Comparison of ENCODE assay signal across 8 cellular contexts in genomic region chr10:110221721-110222261, GRCh38. TPM values are rescaled to one million over a fixed set of nuclear protein-coding genes. Genes with fewer than 3 reads are reported as not detected.
DNase-seq lines count a peak whose midpoint lies in the region; ATAC-seq, FAIRE-seq and TF ChIP-seq lines count a peak whose summit lies in the region.

No MANE protein-coding gene starts in this region.

- no peak for TF ChIP-seq POLR2A in suprapubic skin (IDR thresholded peaks at IDR 0.05)

- peaks cover 4% of the 10 kb centered on the region for H4K20me1 ChIP-seq in neural cell (ENCODE audit: insufficient read depth)

- H3K4me3 ChIP-seq in BJ (ENCODE audit: low read depth, low read length), result peak overlapping the region; percentile 48
- H3K4me3 ChIP-seq in neural cell (ENCODE audit: low read length), result peak overlapping the region; percentile 52
- peak overlapping the region; percentile 41 for H3K4me3 ChIP-seq in suprapubic skin

- FAIRE-seq in RCC 7860 (lab: Jason Lieb, UNC), result peak; percentile 73

- no peak overlapping the region for H3K9ac ChIP-seq in neural cell (ENCODE audit: low read length)

- POLR2A ChIA-PET in BJ (lab: Charles Lee), result interaction anchor here (0.7 to 1.1 kb wide), 2 partner anchors 13 to 82 kb away, joined by 6 read pairs; no protein-coding TSS in a partner anchor

- peaks cover 44% of the 10 kb centered on the region for H3K4me1 ChIP-seq in suprapubic skin

- H3K36me3 Mint-ChIP-seq in activated T-helper 2 cell treated with anti-CD3 and anti-CD28 coated beads, Interferon-gamma antibody, Interleukin-2, Interleukin-4, amounts not matched to agents 10 μg/mL and 5 μg/mL and 100 μg/mL, durations not matched to agents 14 hours and 24 hours and 36 hours (ENCODE audit: low read depth), result no peaks in the 10 kb centered on the region

- no peaks in the 10 kb centered on the region; the same call in 1 of the 2 replicates for H3K36me3 ChIP-seq in BJ (ENCODE audit: control insufficient read depth, insufficient read depth, low read length)
- H3K36me3 ChIP-seq in neural cell (ENCODE audit: insufficient read depth, low read length), result no peaks in the 10 kb centered on the region
- H3K36me3 ChIP-seq in suprapubic skin, result no peaks in the 10 kb centered on the region

- intact Hi-C loops in activated T-helper 2 cell treated with anti-CD3 and anti-CD28 coated beads, Interferon-gamma antibody, Interleukin-2, Interleukin-4, amounts not matched to agents 10 μg/mL and 5 μg/mL and 100 μg/mL, durations not matched to agents 14 hours and 24 hours and 36 hours (cut with micrococcal nuclease), result loop anchor here (1.0 to 10.0 kb wide), 3 partner anchors 9 to 203 kb away; no protein-coding TSS in a partner anchor

- peaks cover 5% of the 10 kb centered on the region for H3K27me3 Mint-ChIP-seq in activated T-helper 2 cell treated with anti-CD3 and anti-CD28 coated beads, Interferon-gamma antibody, Interleukin-2, Interleukin-4, amounts not matched to agents 10 μg/mL and 5 μg/mL and 100 μg/mL, durations not matched to agents 14 hours and 24 hours and 36 hours (ENCODE audit: low read depth)

- no peaks in the 10 kb centered on the region for H3K9me2 ChIP-seq in neural cell (ENCODE audit: insufficient read depth, low read length)

- H3K4me1 Mint-ChIP-seq in activated T-helper 2 cell treated with anti-CD3 and anti-CD28 coated beads, Interferon-gamma antibody, Interleukin-2, Interleukin-4, amounts not matched to agents 10 μg/mL and 5 μg/mL and 100 μg/mL, durations not matched to agents 14 hours and 24 hours and 36 hours (ENCODE audit: low read depth), result peaks cover 47% of the 10 kb centered on the region

- H3F3A ChIP-seq in neural cell (ENCODE audit: insufficient read depth, low read length, poor library complexity, severe bottlenecking), result no peaks in the 10 kb centered on the region

- TF ChIP-seq EP300 in neural cell (conservative IDR thresholded peaks at IDR 0.05; ENCODE audit: poor library complexity, severe bottlenecking), result no peak
- TF ChIP-seq EP300 in suprapubic skin (IDR thresholded peaks at IDR 0.05), result no peak

- 7% methylated on average over 18 of the region's 20 CpGs for WGBS in suprapubic skin

- peaks cover 49% of the 10 kb centered on the region for H3K79me2 ChIP-seq in neural cell (replicated peaks; ENCODE audit: insufficient read depth, low read length)

- H3K9me3 ChIP-seq in neural cell (ENCODE audit: low read length) (no peaks in the 10 kb centered on the region), suprapubic skin (no peaks in the 10 kb centered on the region)

- CTCF ChIA-PET in BJ (lab: Yijun Ruan, JAX), result interaction anchor here (1.0 to 1.4 kb wide), 6 partner anchors 8 to 338 kb away, joined by 3 to 10 read pairs (median 4); no protein-coding TSS in a partner anchor

- no peaks in the 10 kb centered on the region for H3K27me3 ChIP-seq in BJ (ENCODE audit: control insufficient read depth, insufficient read depth, low read length)
- H3K27me3 ChIP-seq in neural cell (ENCODE audit: insufficient read depth, low read depth, low read length), result no peaks in the 10 kb centered on the region
- no peaks in the 10 kb centered on the region for H3K27me3 ChIP-seq in suprapubic skin

- no peak overlapping the region for H3K27ac ChIP-seq in neural cell (ENCODE audit: low read length)
- H3K27ac ChIP-seq in suprapubic skin, result peak overlapping the region; percentile 62

- H3K27ac Mint-ChIP-seq in activated T-helper 2 cell treated with anti-CD3 and anti-CD28 coated beads, Interferon-gamma antibody, Interleukin-2, Interleukin-4, amounts not matched to agents 10 μg/mL and 5 μg/mL and 100 μg/mL, durations not matched to agents 14 hours and 24 hours and 36 hours, result peak overlapping the region; percentile 77

- peak; percentile 45 for TF ChIP-seq CTCF in BJ (IDR thresholded peaks at IDR 0.05; ENCODE audit: insufficient read depth, low read depth, low read length)
- peak; percentile 15 for TF ChIP-seq CTCF in neural cell (IDR thresholded peaks at IDR 0.05; ENCODE audit: poor library complexity, severe bottlenecking)
- no peak for TF ChIP-seq CTCF in suprapubic skin (IDR thresholded peaks at IDR 0.05)

- H3K9me3 Mint-ChIP-seq in activated T-helper 2 cell treated with anti-CD3 and anti-CD28 coated beads, Interferon-gamma antibody, Interleukin-2, Interleukin-4, amounts not matched to agents 10 μg/mL and 5 μg/mL and 100 μg/mL, durations not matched to agents 14 hours and 24 hours and 36 hours, result no peaks in the 10 kb centered on the region

- no peak overlapping the region for H3K4me2 ChIP-seq in neural cell (ENCODE audit: low read length)

- H2AFZ ChIP-seq in neural cell (ENCODE audit: low read depth, low read length), result no peak overlapping the region

- no peak for TF ChIP-seq RAD21 in neural cell (conservative IDR thresholded peaks at IDR 0.05)

- ATAC-seq in GM19043 (IDR thresholded peaks at IDR 0.05; ENCODE audit: low read depth, unreplicated experiment) (peak; percentile 45), HG03442 (IDR thresholded peaks at IDR 0.05; ENCODE audit: unreplicated experiment) (peak; percentile 61)

- peak; percentile 77 for DNase-seq in BJ (ENCODE audit: low read depth)
- peak; percentile 85 for DNase-seq in RCC 7860 (ENCODE audit: low spot score)
- peak; percentile 72 for DNase-seq in activated T-helper 2 cell treated with anti-CD3 and anti-CD28 coated beads, Interferon-gamma antibody, Interleukin-2, Interleukin-4, amounts not matched to agents 10 μg/mL and 5 μg/mL and 100 μg/mL, durations not matched to agents 14 hours and 24 hours and 36 hours (ENCODE audit: low spot score)
- DNase-seq in fibroblast of peridontal ligament (ENCODE audit: extremely low read depth), result peak; percentile 96
- peak in 1 of 2 donors; percentile 82 for DNase-seq in suprapubic skin (ENCODE audit: low spot score in 2 of 2)

- H3K4me3 Mint-ChIP-seq in activated T-helper 2 cell treated with anti-CD3 and anti-CD28 coated beads, Interferon-gamma antibody, Interleukin-2, Interleukin-4, amounts not matched to agents 10 μg/mL and 5 μg/mL and 100 μg/mL, durations not matched to agents 14 hours and 24 hours and 36 hours (ENCODE audit: low read depth), result peak overlapping the region; percentile 59

TF ChIP-seq in neural cell, 6 proteins besides CTCF, POLR2A, EP300 and RAD21:
- TF ChIP-seq EZH2 (IDR thresholded peaks at IDR 0.05; ENCODE audit: borderline replicate concordance, insufficient read depth, low read length, poor library complexity, severe bottlenecking), result no peak
- no peak for TF ChIP-seq REST (IDR thresholded peaks at IDR 0.05; ENCODE audit: borderline replicate concordance)
- no peak for TF ChIP-seq POLR2AphosphoS5 (IDR thresholded peaks at IDR 0.05)
- TF ChIP-seq SMC3 (conservative IDR thresholded peaks at IDR 0.05; ENCODE audit: poor library complexity), result no peak
- TF ChIP-seq MXI1 (conservative IDR thresholded peaks at IDR 0.05; ENCODE audit: poor library complexity, severe bottlenecking), result no peak
- no peak for TF ChIP-seq TAF1 (IDR thresholded peaks at IDR 0.05; ENCODE audit: low read depth)

RNA-seq across cellular contexts. Expression of gene MXI1, which starts 14.4 kb away (rescaled TPM):
- polyA plus RNA-seq in BJ (2011; rRNA removed) (17.1 and 27.6 TPM in 2 replicates), neural cell (63.1 and 69.5 TPM in 2 replicates)
- 9.7 and 10.8 TPM in 2 replicates for polyA minus RNA-seq in BJ (2011; rRNA and poly(A)+ RNA removed)
- total RNA-seq in activated T-helper 2 cell treated with anti-CD3 and anti-CD28 coated beads, Interferon-gamma antibody, Interleukin-2, Interleukin-4, amounts not matched to agents 10 μg/mL and 5 μg/mL and 100 μg/mL, durations not matched to agents 14 hours and 24 hours and 36 hours, result 12.2 and 14.6 TPM in 2 replicates
- polyA minus RNA-seq in neural cell, result 70.4 TPM in 2 replicates
- total RNA-seq in suprapubic skin, result 10 to 100 TPM; 64.3 to 77.9 (median 70.9) TPM

Comparison
In these comparisons a context has a peak if more than half of its experiments do, and no peak if none do; other contexts are left out.
1. CTCF ChIP-seq: peak in BJ (single experiment) and neural cell (single experiment); none in suprapubic skin (0 of 2).
2. Peak in every context shown above with its lines, with median percentiles within 50 percentile points of each other: H3K4me3 ChIP-seq.